In the genomic region with DNA sequence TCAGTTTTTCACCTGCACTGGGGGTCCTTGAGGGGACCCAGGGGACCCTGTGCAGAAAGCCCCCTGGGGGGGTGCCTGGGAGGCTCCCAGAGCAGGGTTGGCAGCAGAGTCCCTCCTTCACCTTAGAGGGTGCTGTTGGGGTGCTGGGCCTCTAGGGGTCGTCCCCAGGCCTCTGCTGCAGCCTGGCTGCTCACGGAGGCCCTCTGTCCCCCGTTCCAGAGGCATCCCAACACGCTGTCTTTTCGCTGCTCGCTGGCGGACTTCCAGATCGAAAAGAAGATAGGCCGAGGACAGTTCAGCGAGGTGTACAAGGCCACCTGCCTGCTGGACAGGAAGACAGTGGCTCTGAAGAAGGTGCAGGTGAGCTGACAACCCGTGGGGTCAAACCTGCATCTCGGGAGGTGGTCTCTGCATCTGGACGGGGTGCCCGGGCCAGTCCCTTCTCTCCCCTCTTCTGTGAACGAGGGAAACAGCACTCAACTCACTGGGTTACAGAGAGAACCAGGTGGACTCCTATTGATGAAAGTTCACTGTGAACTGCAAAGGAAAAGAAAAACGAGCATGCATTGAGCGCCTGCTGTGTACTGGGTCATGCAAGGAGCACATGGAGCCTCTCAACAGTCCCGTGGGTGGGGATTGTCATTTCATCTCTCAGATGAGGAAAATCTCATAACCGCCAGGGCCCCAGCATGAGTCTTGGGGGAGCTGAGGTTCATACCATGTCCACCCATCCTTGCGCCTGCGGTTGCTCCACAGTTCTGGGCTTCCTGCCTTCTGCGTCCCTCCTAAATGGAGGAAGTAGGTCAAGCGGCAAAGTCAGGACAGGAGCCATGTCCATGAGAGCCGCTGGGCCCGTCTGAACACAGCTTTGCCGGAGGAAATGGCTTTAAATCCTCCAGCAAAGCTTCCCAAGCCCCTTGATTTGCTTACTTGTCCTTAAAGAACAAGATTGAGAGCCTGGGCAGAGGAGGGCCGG, we compare ENCODE assay signal across 18 cellular contexts. TPM values are rescaled to one million over a fixed set of nuclear protein-coding genes. Genes with fewer than 3 reads are reported as not detected.
DNase-seq lines count a peak whose midpoint lies in the region; FAIRE-seq and TF ChIP-seq lines count a peak whose summit lies in the region.
"Had no signal": no experiment of that assay in that cellular context is flagged by ENCODE, and none has a peak within 500 bp of the region (broad histone marks: within the 10 kb centered on the region; RNA-seq: fewer than 3 reads in every experiment).

No MANE protein-coding gene starts in this region.

- no peak overlapping the region for H2AK5ac ChIP-seq in H1 (ENCODE audit: low read depth, low read length)

- CTCF ChIA-PET in OCI-LY7 (lab: Charles Lee; ENCODE audit: unreplicated experiment) (no interaction called here), H1 (lab: Charles Lee; ENCODE audit: partially characterized antibody) (interaction anchor here (0.5 to 3.2 kb wide), 30 partner anchors 8 to 995 kb away, joined by 3 to 23 read pairs (median 5); no protein-coding TSS in a partner anchor)

- in situ Hi-C loops in G401 (cut with HindIII; ENCODE audit: low sequenced_read_pairs): no loop called here

- H3K79me2 ChIP-seq in OCI-LY7 (ENCODE audit: insufficient read depth, low read depth, low read length) (no peaks in the 10 kb centered on the region), H1 (ENCODE audit: control insufficient read depth in 1 of 2, insufficient read depth in 2 of 2, low read length in 2 of 2) (no peaks in the 10 kb centered on the region)

- POLR2A ChIA-PET in OCI-LY7 (lab: Charles Lee) (interaction anchor here (0.6 kb wide), 1 partner anchor 286 kb away, joined by 4 read pairs; no protein-coding TSS in a partner anchor), H1 (lab: Charles Lee; ENCODE audit: partially characterized antibody) (interaction anchor here (1.0 kb wide), 1 partner anchor 19 kb away, joined by 3 read pairs; no protein-coding TSS in a partner anchor)

- no peak overlapping the region for H4K91ac ChIP-seq in H1 (replicated peaks; ENCODE audit: insufficient read length, low read length)

- TF ChIP-seq CTCF in OCI-LY7 (conservative IDR thresholded peaks at IDR 0.05; ENCODE audit: low read length): peak; percentile 49; the same call in 1 of the 2 replicates
- peak; percentile 67 to 82 (median 67) for TF ChIP-seq CTCF in H1 (IDR thresholded peaks at IDR 0.05; ENCODE audit: control extremely low read depth in 1 of 3, insufficient read depth in 1 of 3, low read depth in 1 of 3, low read length in 3 of 3)
- no peak for TF ChIP-seq CTCF in neutrophil (IDR thresholded peaks at IDR 0.05)

- H3K9me3 ChIP-seq in OCI-LY7 (ENCODE audit: low read length) (no peaks in the 10 kb centered on the region), H1 (ENCODE audit: insufficient read depth in 2 of 2, low read depth in 1 of 2, low read length in 1 of 2) (no peaks in the 10 kb centered on the region), neutrophil (no peaks in the 10 kb centered on the region)
- H3K9me3 ChIP-seq: mucosa of descending colon, ovary had no signal

- no peak overlapping the region for H2BK12ac ChIP-seq in H1 (ENCODE audit: low read depth, low read length)

- H4K5ac ChIP-seq in H1 (ENCODE audit: insufficient read length, low read depth, low read length): no peak overlapping the region

- no peak overlapping the region for H3K23ac ChIP-seq in H1 (ENCODE audit: insufficient read length)

- no peak overlapping the region for H3K14ac ChIP-seq in H1 (ENCODE audit: insufficient read length)

- H3K9me2 ChIP-seq in OCI-LY7 (ENCODE audit: insufficient read depth, low read length): no peaks in the 10 kb centered on the region

- no peak overlapping the region for H3K4ac ChIP-seq in H1 (replicated peaks; ENCODE audit: insufficient read length, low read depth, low read length)

- no peak overlapping the region; a peak in 1 of 7 replicates for H3K9ac ChIP-seq in H1 (replicated peaks in 1 of 4; ENCODE audit: extremely low read depth in 1 of 4, low read depth in 3 of 4, low read length in 3 of 4)

- peaks cover 2% of the 10 kb centered on the region; the same call in 1 of the 2 replicates for H3K79me1 ChIP-seq in H1 (ENCODE audit: low read depth, low read length)

- H2BK120ac ChIP-seq in H1 (replicated peaks; ENCODE audit: low read depth, low read length): no peak overlapping the region

- H2AFZ ChIP-seq in OCI-LY7 (ENCODE audit: low read length) (no peak overlapping the region), H1 (ENCODE audit: low read length) (no peak overlapping the region)

- no peaks in the 10 kb centered on the region for H3K23me2 ChIP-seq in H1 (ENCODE audit: low read depth, low read length)

- no peak for FAIRE-seq in H1 (lab: Jason Lieb, UNC)
- FAIRE-seq: G401.6 had no signal

- no peak overlapping the region for H2BK5ac ChIP-seq in H1 (ENCODE audit: low read depth, low read length)

- H3K4me3 ChIP-seq in OCI-LY7 (ENCODE audit: low read depth, low read length, poor library complexity, severe bottlenecking): no peak overlapping the region
- no peak overlapping the region for H3K4me3 ChIP-seq in H1 (ENCODE audit: extremely low read depth in 1 of 4, insufficient read depth in 2 of 4, low read depth in 3 of 4, low read length in 4 of 4)
- no peak overlapping the region for H3K4me3 ChIP-seq in neutrophil (ENCODE audit: low read depth in 1 of 2, low read length in 1 of 2)
- H3K4me3 ChIP-seq: mucosa of descending colon, ovary had no signal

- no peak overlapping the region for H3K4me2 ChIP-seq in OCI-LY7 (ENCODE audit: low read length)
- H3K4me2 ChIP-seq in H1 (ENCODE audit: insufficient read depth in 1 of 2, low read depth in 2 of 2, low read length in 2 of 2): no peak overlapping the region

- 0 out of 2 replicates have a peak overlapping the region, but pooled peaks have one; percentile 61 for H2BK15ac ChIP-seq in H1 (ENCODE audit: low read length)

- H4K20me1 ChIP-seq in OCI-LY7 (ENCODE audit: insufficient read depth, low read length) (no peaks in the 10 kb centered on the region), H1 (replicated peaks in 1 of 2; ENCODE audit: control insufficient read depth in 1 of 2, insufficient read depth in 2 of 2, low read length in 2 of 2) (peaks cover 0 to 6% of the 10 kb centered on the region in 2 experiments)

- H4K8ac ChIP-seq in H1 (ENCODE audit: extremely low read depth, insufficient read depth, low read length): no peak overlapping the region

- 80% methylated on average over 27 of the region's 27 CpGs; no CpG with 5 or more reads in 1 of the 2 experiments for WGBS in H1 (ENCODE audit: extremely low coverage in 1 of 2, insufficient coverage in 1 of 2, insufficient read length in 1 of 2, insufficient replicate concordance in 2 of 2, low coverage in 1 of 2, low lambda C conversion rate in 2 of 2, missing lambda C conversion rate in 1 of 2), 2 experiments

- no peak for TF ChIP-seq EP300 in H1 (IDR thresholded peaks at IDR 0.05; ENCODE audit: borderline replicate concordance in 1 of 2, low read depth in 2 of 2, low read length in 2 of 2)

- intact Hi-C loops in OCI-LY7 (cut with micrococcal nuclease; ENCODE audit: unreplicated experiment): no loop called here

- H3K27me3 ChIP-seq in H1 (replicated peaks in 1 of 4; ENCODE audit: control insufficient read depth in 3 of 4, extremely low read depth in 1 of 4, insufficient read depth in 3 of 4, low read length in 3 of 4) (no peaks in the 10 kb centered on the region), neutrophil (no peaks in the 10 kb centered on the region)
- H3K27me3 ChIP-seq: ovary had no signal

- TF ChIP-seq POLR2A in H1 (IDR thresholded peaks at IDR 0.05; ENCODE audit: control extremely low read depth in 1 of 2, low read depth in 2 of 2, low read length in 2 of 2): no peak

- H3K36me3 ChIP-seq in OCI-LY7 (ENCODE audit: insufficient read depth, low read length): no peaks in the 10 kb centered on the region
- no peaks in the 10 kb centered on the region for H3K36me3 ChIP-seq in H1 (ENCODE audit: control insufficient read depth in 2 of 4, insufficient read depth in 4 of 4, low read length in 3 of 4)
- H3K36me3 ChIP-seq in neutrophil: peaks cover 93% of the 10 kb centered on the region
- H3K36me3 ChIP-seq: ovary had no signal

- no peak overlapping the region for H3K27ac ChIP-seq in OCI-LY7 (ENCODE audit: low read depth, low read length, poor library complexity, severe bottlenecking)
- H3K27ac ChIP-seq in H1 (ENCODE audit: low read depth, low read length): no peak overlapping the region
- H3K27ac ChIP-seq in neutrophil: peak overlapping the region; percentile 47
- H3K27ac ChIP-seq: ovary had no signal

- H3K4me1 ChIP-seq in OCI-LY7 (ENCODE audit: insufficient read depth, low read length, poor library complexity, severe bottlenecking): no peaks in the 10 kb centered on the region
- H3K4me1 ChIP-seq in H1 (replicated peaks in 1 of 4; ENCODE audit: control insufficient read depth in 3 of 4, insufficient read depth in 4 of 4, low read length in 3 of 4): peaks cover 0 to 9% (median 3%) of the 10 kb centered on the region in 4 experiments; a peak in 3 of 7 replicates
- no peaks in the 10 kb centered on the region for H3K4me1 ChIP-seq in neutrophil (ENCODE audit: control insufficient read depth in 1 of 2, insufficient read depth in 1 of 2, low read depth in 1 of 2, low read length in 1 of 2)

- no peak overlapping the region for H3K56ac ChIP-seq in H1 (replicated peaks; ENCODE audit: insufficient read length, low read depth, low read length)

- no peak overlapping the region for H2BK20ac ChIP-seq in H1 (ENCODE audit: low read length)

- BruUV-seq in OCI-LY7 (replicated peaks; lab: Mats Ljungman, UMichigan): no TSS peak

- TF ChIP-seq RAD21 in H1 (IDR thresholded peaks at IDR 0.05 in 1 of 2, conservative IDR thresholded peaks at IDR 0.05 in 1 of 2; ENCODE audit: low read depth in 2 of 2, low read length in 2 of 2): peak; percentile 42 to 64

- DNase-seq in G401 (ENCODE audit: low spot score): peak; percentile 16
- DNase-seq in OCI-LY7 (ENCODE audit: low spot score): no peak
- DNase-seq in H1 (ENCODE audit: low read depth in 1 of 2, low spot score in 2 of 2): no peak
- no peak for DNase-seq in ecto neural progenitor cell (ENCODE audit: low spot score)
- DNase-seq in NCI-H2029 treated with DMSO at 0.1 percent for 48 hours (lab: John Stamatoyannopoulos, UW): no peak
- no peak for DNase-seq in AG08395 (ENCODE audit: low spot score)
- DNase-seq in cerebellum (ENCODE audit: low spot score): no peak
- DNase-seq: activated CD4-positive, CD25-positive, alpha-beta regulatory T cell; activated naive CD8-positive, alpha-beta T cell treated with anti-CD3 and anti-CD28 coated beads, Interleukin-2, amount 50 U/mL, for 24 hours; effector memory CD8-positive, alpha-beta T cell; GOT3; left colon; mucosa of descending colon; NCI-H1105; NK-92 treated with Interleukin-12 subunit alpha and Interleukin-12 subunit beta, amount 100 ng/mL, for 24 hours; ovary had no signal

- H3K18ac ChIP-seq in H1 (ENCODE audit: extremely low read depth, low read length): no peak overlapping the region

RNA-seq across cellular contexts. Expression of a gene that starts 54.8 kb away (rescaled TPM):
- total RNA-seq in G401 (2014; rRNA removed; shearing (Covaris generic)): 26.6 and 41.2 TPM in 2 replicates
- total RNA-seq in OCI-LY7 (2014; rRNA removed; shearing (Covaris generic)): 4.4 and 5.6 TPM in 2 replicates
- 12.1 and 16.4 TPM in 2 replicates for total RNA-seq in OCI-LY7 (2022)
- total RNA-seq in H1 (2021; fragmentation: NEBNext Ultra II Directional; extraction: Animal tissue kit (Norgen Biotek cat#: 25700)): 16.6 and 19.7 TPM in 2 replicates
- 17.7 and 23.9 TPM in 2 replicates for polyA plus RNA-seq in H1 (2011; rRNA removed)
- 12.8 TPM for polyA plus RNA-seq in H1 (2011; cell fraction: cytosol; rRNA removed)
- 19.1 TPM for polyA plus RNA-seq in H1 (2011; cell fraction: nucleus; rRNA removed)
- polyA plus RNA-seq in H1 (2012, experiment 1 of 2): 8.7 to 13.7 TPM (median 12.4 TPM) in 4 replicates
- polyA plus RNA-seq in H1 (2012, experiment 2 of 2): 6.3 TPM
- polyA plus RNA-seq in H1 (2013, experiment 1 of 2): 9.1 TPM
- 9.1 TPM for polyA plus RNA-seq in H1 (2013, experiment 2 of 2)
- polyA minus RNA-seq in H1 (2011; rRNA and poly(A)+ RNA removed): 21.8 and 31.4 TPM in 2 replicates
- polyA minus RNA-seq in H1 (2011; cell fraction: cytosol; rRNA and poly(A)+ RNA removed): 7.7 TPM
- polyA minus RNA-seq in H1 (2011; cell fraction: nucleus; rRNA and poly(A)+ RNA removed): 18.9 TPM
- total RNA-seq in cerebellum: 18.9 TPM
